ENCODE assay signal across 27 cellular contexts in genomic region chr17:356671-357434, GRCh38. TPM values are rescaled to one million over a fixed set of nuclear protein-coding genes. Genes with fewer than 3 reads are reported as not detected.
A peak's percentile ranks its signal among the peaks of the same experiment; 100 is the strongest.
DNase-seq lines count a peak whose midpoint lies in the region; ATAC-seq, FAIRE-seq and TF ChIP-seq lines count a peak whose summit lies in the region.
"Had no signal": no experiment of that assay in that cellular context is flagged by ENCODE, and none has a peak within 500 bp of the region (broad histone marks: within the 10 kb centered on the region; RNA-seq: fewer than 3 reads in every experiment).

No MANE protein-coding gene starts in this region.

- no peak overlapping the region for H3K23ac ChIP-seq in neuronal stem cell (ENCODE audit: low read depth, low read length, poor library complexity)

- H3K27ac ChIP-seq in right lobe of liver: no peak overlapping the region
- H3K27ac ChIP-seq in HepG2 (ENCODE audit: extremely low read length, insufficient read depth, low read length): no peak overlapping the region
- H3K27ac ChIP-seq in neuronal stem cell (replicated peaks; ENCODE audit: low read length): no peak overlapping the region
- no peak overlapping the region for H3K27ac ChIP-seq in transverse colon
- H3K27ac ChIP-seq: suprapubic skin had no signal

- H2BK5ac ChIP-seq in neuronal stem cell (ENCODE audit: low read length): no peak overlapping the region

- intact Hi-C loops in right lobe of liver (cut with DNase I) (no loop called here), HepG2 (cut with micrococcal nuclease; ENCODE audit: unreplicated experiment) (no loop called here), transverse colon (cut with DNase I; ENCODE audit: low total_unique reads) (no loop called here)

- H2BK15ac ChIP-seq in neuronal stem cell (ENCODE audit: low read length): peak overlapping the region; percentile 38

- H2BK120ac ChIP-seq in neuronal stem cell (ENCODE audit: low read depth, low read length): no peak overlapping the region

- H3K4me1 ChIP-seq in right lobe of liver (peaks cover 0 to 30% (median 8%) of the 10 kb centered on the region in 4 donors), HepG2 (ENCODE audit: insufficient read depth, low read length) (peaks cover 28% of the 10 kb centered on the region), endocrine pancreas (ENCODE audit: control insufficient read depth, insufficient read depth, low read length) (peaks cover 7% of the 10 kb centered on the region), neuronal stem cell (ENCODE audit: control insufficient read depth in 2 of 2, insufficient read depth in 1 of 2, low read depth in 1 of 2, low read length in 2 of 2) (peaks cover 13 to 17% of the 10 kb centered on the region in 2 donors), transverse colon (peaks cover 0 to 26% (median 22%) of the 10 kb centered on the region in 4 donors)

- DNase-seq in right lobe of liver: peak in 2 of 3 donors; percentile 38 to 46
- DNase-seq in HepG2 (ENCODE audit: low spot score): no peak
- DNase-seq in neuronal stem cell (ENCODE audit: low spot score): no peak
- no peak for DNase-seq in transverse colon
- DNase-seq: activated CD4-positive, alpha-beta T cell treated with anti-CD3 and anti-CD28 coated beads, Interleukin-2, amount 50 U/mL, for 48 hours; activated CD4-positive, CD25-positive, alpha-beta regulatory T cell treated with anti-CD3 and anti-CD28 coated beads, Interleukin-2, amount 50 U/mL, for 72 hours; activated CD8-positive, alpha-beta memory T cell treated with anti-CD3 and anti-CD28 coated beads, Interleukin-2, amount 50 U/mL, for 4 hours; AML-193; CD4-positive, alpha-beta memory T cell; DMS 273 treated with DMSO at 0.1 percent for 48 hours; EL; immature natural killer cell; mesendoderm; NCI-H1092; NCI-H1694 treated with DMSO at 0.1 percent for 48 hours; NCI-H446; NCI-H774; stimulated activated naive CD4-positive, alpha-beta T cell had no signal

- no peak overlapping the region for H2AFZ ChIP-seq in HepG2 (ENCODE audit: low read length)
- no peak overlapping the region for H2AFZ ChIP-seq in neuronal stem cell (ENCODE audit: low read length)

- H3K36me3 ChIP-seq in right lobe of liver (no peaks in the 10 kb centered on the region), HepG2 (replicated peaks in 1 of 2; ENCODE audit: control insufficient read depth in 1 of 2, insufficient read depth in 2 of 2, low read length in 2 of 2) (no peaks in the 10 kb centered on the region; a peak in 1 of 5 replicates), endocrine pancreas (ENCODE audit: control insufficient read depth, insufficient read depth, low read length) (no peaks in the 10 kb centered on the region), neuronal stem cell (replicated peaks in 1 of 2; ENCODE audit: control insufficient read depth in 2 of 2, insufficient read depth in 2 of 2, low read length in 2 of 2) (no peaks in the 10 kb centered on the region), transverse colon (no peaks in the 10 kb centered on the region)
- H3K36me3 ChIP-seq: suprapubic skin had no signal

- peak overlapping the region; percentile 59 for H3K18ac ChIP-seq in neuronal stem cell (ENCODE audit: low read length)

- POLR2A ChIA-PET in HepG2 (lab: Yijun Ruan, JAX): no interaction called here

- no peaks in the 10 kb centered on the region for H3K79me1 ChIP-seq in neuronal stem cell (ENCODE audit: low read depth, low read length)

- H3K4me3 ChIP-seq in right lobe of liver (no peak overlapping the region), HepG2 (replicated peaks in 1 of 3; ENCODE audit: insufficient read depth in 1 of 3, low read depth in 2 of 3, low read length in 3 of 3) (no peak overlapping the region), endocrine pancreas (ENCODE audit: control insufficient read depth, insufficient read depth, low read length) (peak overlapping the region; percentile 74), neuronal stem cell (ENCODE audit: low read length in 2 of 2) (no peak overlapping the region), transverse colon (no peak overlapping the region)
- H3K4me3 ChIP-seq: suprapubic skin had no signal

- TF ChIP-seq POLR2A in right lobe of liver (IDR thresholded peaks at IDR 0.05): no peak
- no peak for TF ChIP-seq POLR2A in HepG2 (IDR thresholded peaks at IDR 0.05; ENCODE audit: insufficient read depth in 1 of 2, low read depth in 2 of 2, low read length in 2 of 2)
- TF ChIP-seq POLR2A in transverse colon (IDR thresholded peaks at IDR 0.05): no peak

- no peak overlapping the region for H3K4ac ChIP-seq in neuronal stem cell (ENCODE audit: low read length)

- H3K9ac ChIP-seq in HepG2 (ENCODE audit: insufficient read depth, low read depth, low read length) (no peak overlapping the region), endocrine pancreas (ENCODE audit: control insufficient read depth, insufficient read depth, low read length) (no peak overlapping the region), neuronal stem cell (ENCODE audit: low read depth, low read length, poor library complexity) (peak overlapping the region; percentile 7)

- no peak for ATAC-seq in right lobe of liver
- ATAC-seq in HepG2: no peak
- ATAC-seq in GM19324 (IDR thresholded peaks at IDR 0.05; ENCODE audit: low FRiP score, unreplicated experiment): no peak
- ATAC-seq in GM19035 (IDR thresholded peaks at IDR 0.05; ENCODE audit: unreplicated experiment): no peak
- no peak for ATAC-seq in HG02981 (IDR thresholded peaks at IDR 0.05; ENCODE audit: unreplicated experiment)
- ATAC-seq: left lobe of liver, Panc1 had no signal

- H3K9me3 ChIP-seq in right lobe of liver (no peaks in the 10 kb centered on the region), HepG2 (ENCODE audit: low read length) (no peaks in the 10 kb centered on the region), endocrine pancreas (ENCODE audit: control insufficient read depth, low read length) (no peaks in the 10 kb centered on the region), neuronal stem cell (replicated peaks in 1 of 2; ENCODE audit: control insufficient read depth in 2 of 2, insufficient read depth in 1 of 2, low read depth in 1 of 2, low read length in 2 of 2) (peaks cover 2% of the 10 kb centered on the region in 2 donors), transverse colon (no peaks in the 10 kb centered on the region)
- H3K9me3 ChIP-seq: suprapubic skin had no signal

- TF ChIP-seq RAD21 in HepG2 (CRISPR knock-in tag; IDR thresholded peaks at IDR 0.05): no peak

- H3K14ac ChIP-seq in neuronal stem cell (ENCODE audit: low read length): no peak overlapping the region

- H3K27me3 ChIP-seq in right lobe of liver: no peaks in the 10 kb centered on the region
- H3K27me3 ChIP-seq in HepG2 (ENCODE audit: control insufficient read depth in 1 of 2, insufficient read depth in 2 of 2, low read length in 2 of 2): no peaks in the 10 kb centered on the region
- no peaks in the 10 kb centered on the region for H3K27me3 ChIP-seq in endocrine pancreas (ENCODE audit: control insufficient read depth, insufficient read depth, low read length)
- no peaks in the 10 kb centered on the region for H3K27me3 ChIP-seq in neuronal stem cell (ENCODE audit: control insufficient read depth in 3 of 3, insufficient read depth in 3 of 3, low read depth in 1 of 3, low read length in 3 of 3)
- no peaks in the 10 kb centered on the region for H3K27me3 ChIP-seq in transverse colon
- H3K27me3 ChIP-seq: suprapubic skin had no signal

- no peaks in the 10 kb centered on the region for H4K20me1 ChIP-seq in HepG2 (ENCODE audit: insufficient read depth, low read length)

- in situ Hi-C loops in HepG2 (cut with HindIII; ENCODE audit: extremely low pct_ligation_motif_present, low pct_unique_long_range_greater_than_20kb) (no loop called here), transverse colon (cut with MboI; ENCODE audit: low pct_ligation_motif_present in 1 of 4, low pct_unique_long_range_greater_than_20kb in 1 of 4, low sequenced_read_pairs in 3 of 4) (no loop called here)

- BruUV-seq in HepG2 (replicated peaks; lab: Mats Ljungman, UMichigan): no TSS peak

- H2BK12ac ChIP-seq in neuronal stem cell (ENCODE audit: low read length): peak overlapping the region; percentile 91

- H3K4me2 ChIP-seq in HepG2 (ENCODE audit: low read depth, low read length): no peak overlapping the region
- no peak overlapping the region for H3K4me2 ChIP-seq in neuronal stem cell (ENCODE audit: insufficient read depth, low read length, poor library complexity, severe bottlenecking)

- TF ChIP-seq CTCF in right lobe of liver (IDR thresholded peaks at IDR 0.05): no peak
- no peak for TF ChIP-seq CTCF in HepG2 (CRISPR knock-in tag; IDR thresholded peaks at IDR 0.05)
- TF ChIP-seq CTCF in transverse colon (IDR thresholded peaks at IDR 0.05): no peak

- H4K8ac ChIP-seq in neuronal stem cell (ENCODE audit: low read depth, low read length): no peak overlapping the region

- H4K91ac ChIP-seq in neuronal stem cell (ENCODE audit: low read depth, low read length, poor library complexity): no peak overlapping the region

- H2AK5ac ChIP-seq in neuronal stem cell (ENCODE audit: low read depth, low read length): peak overlapping the region; percentile 60

- no peak for TF ChIP-seq EP300 in HepG2 (IDR thresholded peaks at IDR 0.05; ENCODE audit: low read depth in 2 of 2, low read length in 2 of 2)
- TF ChIP-seq EP300 in HepG2 (CRISPR knock-in tag; IDR thresholded peaks at IDR 0.05; ENCODE audit: borderline replicate concordance): no peak
- TF ChIP-seq EP300 in transverse colon (IDR thresholded peaks at IDR 0.05; ENCODE audit: low read depth): no peak

- H3K79me2 ChIP-seq in HepG2 (ENCODE audit: insufficient read depth, low read length): peaks cover 12% of the 10 kb centered on the region

- CTCF ChIA-PET in HepG2 (lab: Yijun Ruan, JAX; ENCODE audit: low intra/inter-chr PET ratio, low total read pairs): no interaction called here

- 91% methylated on average over 20 of the region's 30 CpGs for WGBS in right lobe of liver (ENCODE audit: insufficient coverage, low coverage, low lambda C conversion rate, missing lambda C conversion rate)
- WGBS in HepG2 (ENCODE audit: low lambda C conversion rate): 93% methylated on average over 28 of the region's 30 CpGs
- WGBS in neuronal stem cell (ENCODE audit: extremely low coverage in 2 of 2, insufficient read length in 2 of 2, insufficient replicate concordance in 1 of 2), 2 donors: no CpG with 5 or more reads among the region's 30 CpGs
- WGBS in transverse colon (ENCODE audit: low coverage in 1 of 2), 2 donors: 91 to 100% methylated on average over 1 to 30 of the region's 30 CpGs

- no peak for FAIRE-seq in HepG2 (lab: Jason Lieb, UNC)
- FAIRE-seq: bronchial epithelial cell, urothelium cell line had no signal

RNA-seq across cellular contexts. Expression of gene RPH3AL, which starts 4.2 kb away (rescaled TPM):
- total RNA-seq in right lobe of liver: 10 to 100 TPM; 17.6 to 74.0 (median 25.7) TPM
- total RNA-seq in HepG2 (2016; rRNA removed; fragmentation: Illumina TruSeq; extraction: Trizol): 6.7 and 7.8 TPM in 2 replicates
- 10.8 and 13.9 TPM in 2 replicates for total RNA-seq in HepG2 (2016; cell fraction: cytosol; rRNA removed; fragmentation: Illumina TruSeq; extraction: Trizol; ENCODE audit: low read depth)
- total RNA-seq in HepG2 (2016; cell fraction: insoluble cytoplasmic fraction; rRNA removed; fragmentation: Illumina TruSeq; extraction: Trizol): 8.0 and 8.6 TPM in 2 replicates
- total RNA-seq in HepG2 (2016; cell fraction: membrane; rRNA removed; fragmentation: Illumina TruSeq; extraction: Trizol): 12.1 and 13.4 TPM in 2 replicates
- total RNA-seq in HepG2 (2016; cell fraction: nucleus; rRNA removed; fragmentation: Illumina TruSeq; extraction: Trizol): 6.4 and 8.4 TPM in 2 replicates
- 16.4 and 20.7 TPM in 2 replicates for polyA plus RNA-seq in HepG2 (2011; rRNA removed)
- polyA plus RNA-seq in HepG2 (2011; cell fraction: cytosol; rRNA removed): 14.3 and 17.0 TPM in 2 replicates
- 21.3 and 26.7 TPM in 2 replicates for polyA plus RNA-seq in HepG2 (2011; cell fraction: nucleus; rRNA removed)
- 11.7 and 14.0 TPM in 2 replicates for polyA plus RNA-seq in HepG2 (2012)
- 4.1 and 4.3 TPM in 2 replicates for polyA plus RNA-seq in HepG2 (2016; cell fraction: cytosol; fragmentation: Illumina TruSeq; extraction: Trizol; ENCODE audit: low read depth)
- polyA plus RNA-seq in HepG2 (2016; cell fraction: insoluble cytoplasmic fraction; fragmentation: Illumina TruSeq; extraction: Trizol; ENCODE audit: low read depth): 6.7 and 7.3 TPM in 2 replicates
- 9.3 and 12.3 TPM in 2 replicates for polyA plus RNA-seq in HepG2 (2016; cell fraction: membrane; fragmentation: Illumina TruSeq; extraction: Trizol; ENCODE audit: low read depth)
- 8.0 and 9.6 TPM in 2 replicates for polyA plus RNA-seq in HepG2 (2016; cell fraction: nucleus; fragmentation: Illumina TruSeq; extraction: Trizol; ENCODE audit: insufficient read depth, low read depth)
- 4.7 and 30.0 TPM in 2 replicates for polyA minus RNA-seq in HepG2 (2011; rRNA and poly(A)+ RNA removed; ENCODE audit: low replicate concordance)
- polyA minus RNA-seq in HepG2 (2011; cell fraction: cytosol; rRNA and poly(A)+ RNA removed): 12.5 TPM in 2 replicates
- 29.4 and 31.1 TPM in 2 replicates for polyA minus RNA-seq in HepG2 (2011; cell fraction: nucleus; rRNA and poly(A)+ RNA removed)
- 7.7 TPM for polyA plus RNA-seq in neuronal stem cell (2013, experiment 1 of 2)
- 6.5 TPM for polyA plus RNA-seq in neuronal stem cell (2013, experiment 2 of 2)
- total RNA-seq in transverse colon: 10 to 100 TPM; 24.3 to 90.5 (median 47.2) TPM

Comparison
In these comparisons a context has a peak if more than half of its experiments do, and no peak if none do; other contexts are left out.
1. DNase-seq: peak in right lobe of liver (2 of 3); none in HepG2 (single experiment), neuronal stem cell (single experiment) and transverse colon (single experiment).